In genomic region chr9:3997492-3997891, GRCh38 we compare ENCODE assay signal across 28 cellular contexts.
"Had no signal": no experiment of that assay in that cellular context is flagged by ENCODE, and none has a peak within 500 bp of the region (broad histone marks: within the 10 kb centered on the region; RNA-seq: fewer than 3 reads in every experiment).

No MANE protein-coding gene starts in this region.

- H3K27me3 ChIP-seq: neural progenitor cell, neutrophil, ovary, sigmoid colon, tibial nerve, uterus had no signal

- ATAC-seq: natural killer cell; right cardiac atrium; stimulated activated memory B cell treated with anti-CD40 and anti-IgM and Interleukin-4, amounts not matched to agents 10 μg/mL and 1 μg/mL and 100 μg/mL, for 72 hours; stimulated activated naive CD8-positive, alpha-beta T cell treated with anti-CD3 and anti-CD28 coated beads, Interleukin-15, amount 100 ng/mL, for 72 hours had no signal

- H3K27ac ChIP-seq: left ventricle myocardium inferior, neural progenitor cell, neutrophil, ovary, prostate gland, sigmoid colon, tibial nerve, uterus had no signal

- DNase-seq: hypothalamus; immature natural killer cell; islet precursor cell; left ventricle myocardium inferior; mesendoderm; naive B cell; natural killer cell; nephron progenitor cell; occipital lobe; ovary; retina; right cardiac atrium; sigmoid colon; small intestine; stimulated activated CD4-positive, alpha-beta T cell treated with anti-CD3 and anti-CD28 coated beads, Interleukin-1b, Interleukin-23, amount 100 ng/mL, for 48 hours; stimulated activated CD4-positive, alpha-beta T cell treated with anti-CD3 and anti-CD28 coated beads, Interleukin-2, amount 100 ng/mL, for 48 hours; stimulated activated CD4-positive, alpha-beta T cell treated with anti-CD3 and anti-CD28 coated beads, Interleukin-4, amount 100 ng/mL, for 4 hours; stimulated activated CD8-positive, alpha-beta memory T cell treated with anti-CD3 and anti-CD28 coated beads, Interleukin-4, amount 100 ng/mL, for 48 hours; stimulated activated naive CD4-positive, alpha-beta T cell treated with Interleukin-2 at 50 U/mL for 16 hours; stimulated activated naive CD8-positive, alpha-beta T cell treated with anti-CD3 and anti-CD28 coated beads, Interleukin-15, amount 100 ng/mL, for 72 hours; substantia nigra; uterus had no signal

- FAIRE-seq: small intestine had no signal

- H3K9me3 ChIP-seq: neutrophil, ovary, prostate gland, sigmoid colon, uterus had no signal

- H3K4me3 ChIP-seq: left ventricle myocardium inferior, lung, neural progenitor cell, ovary, prostate gland, sigmoid colon, tibial nerve, uterus had no signal

- H3K36me3 ChIP-seq: left ventricle myocardium inferior, neutrophil, ovary, prostate gland, sigmoid colon, tibial nerve, uterus had no signal

- H3K4me1 ChIP-seq: left ventricle myocardium inferior, prostate gland, sigmoid colon, uterus had no signal
